In genomic region chr2:126782648-126783047, GRCh38 we compare ENCODE assay signal across 4 cellular contexts.
"Had no signal": no experiment of that assay in that cellular context is flagged by ENCODE, and none has a peak within 500 bp of the region (broad histone marks: within the 10 kb centered on the region; RNA-seq: fewer than 3 reads in every experiment).

No MANE protein-coding gene starts in this region.

- H3K27ac Mint-ChIP-seq: GM23338, H9 had no signal

- H3K4me3 Mint-ChIP-seq: GM23338, H9 had no signal

- H3K4me3 ChIP-seq: GM23338 had no signal

- DNase-seq: H9, HCEC 1CT, IMR-90 had no signal

- H3K9me3 Mint-ChIP-seq: GM23338 had no signal

- ATAC-seq: GM23338 had no signal
